Comparison of ENCODE assay signal across 8 cellular contexts in genomic region chr2:64404002-64404731, GRCh38. TPM values are rescaled to one million over a fixed set of nuclear protein-coding genes. Genes with fewer than 3 reads are reported as not detected.
A peak's percentile ranks its signal among the peaks of the same experiment; 100 is the strongest.
DNase-seq lines count a peak whose midpoint lies in the region; ATAC-seq and TF ChIP-seq lines count a peak whose summit lies in the region.

No MANE protein-coding gene starts in this region.

- TF ChIP-seq POLR2A in Peyer's patch (IDR thresholded peaks at IDR 0.05): no peak

- peak overlapping the region; percentile 69 for H2AFZ ChIP-seq in neuron (ENCODE audit: low read depth, low read length)

- H3K4me1 ChIP-seq in Peyer's patch: peaks cover 0 to 60% (median 14%) of the 10 kb centered on the region in 4 donors
- H3K4me1 ChIP-seq in neuron (ENCODE audit: insufficient read depth, low read length): peaks cover 37% of the 10 kb centered on the region

- peak overlapping the region; percentile 21 to 93 (median 80) for H3K27ac ChIP-seq in Peyer's patch

- H3K4me3 ChIP-seq in Peyer's patch (no peak overlapping the region), neuron (ENCODE audit: low read length) (peak overlapping the region; percentile 52)

- no peak for ATAC-seq in GM19395 (IDR thresholded peaks at IDR 0.05; ENCODE audit: unreplicated experiment)
- ATAC-seq in GM21825 (IDR thresholded peaks at IDR 0.05; ENCODE audit: unreplicated experiment): no peak
- ATAC-seq in HG03571 (IDR thresholded peaks at IDR 0.05; ENCODE audit: unreplicated experiment): no peak

- TF ChIP-seq CTCF in Peyer's patch (IDR thresholded peaks at IDR 0.05): no peak

- H3K9me3 ChIP-seq in Peyer's patch (no peaks in the 10 kb centered on the region), neuron (ENCODE audit: low read length) (no peaks in the 10 kb centered on the region)

- DNase-seq in ELF-1 (ENCODE audit: low read depth, low spot score) (peak; percentile 93), Peyer's patch (peak; percentile 30 to 77 (median 74)), foreskin melanocyte (peak; percentile 29), NCI-H2107 treated with DMSO at 0.1 percent for 48 hours (lab: John Stamatoyannopoulos, UW; ENCODE audit: unreplicated experiment) (no peak)

- H3K27me3 ChIP-seq in Peyer's patch (no peaks in the 10 kb centered on the region), neuron (ENCODE audit: insufficient read depth, low read length) (no peaks in the 10 kb centered on the region)

- H3K36me3 ChIP-seq in Peyer's patch (no peaks in the 10 kb centered on the region), neuron (ENCODE audit: insufficient read depth, low read length) (no peaks in the 10 kb centered on the region)

RNA-seq across cellular contexts. Expression of gene LGALSL, which starts 49.8 kb away (rescaled TPM):
- total RNA-seq in Peyer's patch: 10 to 100 TPM; 17.8 to 56.1 (median 31.5) TPM
